In the genomic region with DNA sequence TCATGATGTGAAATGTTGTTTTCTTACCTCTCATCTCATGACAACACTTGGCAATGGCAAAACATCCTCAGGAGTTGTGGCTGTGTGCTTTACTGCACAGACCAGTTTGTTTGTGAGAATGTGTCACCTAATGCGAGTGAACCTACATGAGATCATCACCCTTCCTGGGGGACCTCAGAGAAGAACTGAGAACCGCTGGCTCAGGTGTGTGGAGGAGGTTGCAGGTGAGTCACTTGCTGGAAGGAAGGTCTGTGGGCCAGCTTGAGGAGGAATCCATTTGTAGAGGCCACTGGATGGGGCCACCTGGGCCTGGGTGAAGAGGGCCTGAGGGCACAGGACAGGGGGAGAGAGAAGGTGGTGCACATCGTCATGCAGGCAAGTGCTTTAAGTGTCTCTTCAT, we compare ENCODE assay signal across 18 cellular contexts.
"Had no signal": no experiment of that assay in that cellular context is flagged by ENCODE, and none has a peak within 500 bp of the region (broad histone marks: within the 10 kb centered on the region; RNA-seq: fewer than 3 reads in every experiment).

No MANE protein-coding gene starts in this region.

- DNase-seq: activated CD4-positive, alpha-beta T cell treated with anti-CD3 and anti-CD28 coated beads, Interleukin-2, amount 10 ng/mL, durations not matched to agents 24 days and 14 days; dorsolateral prefrontal cortex; esophagus squamous epithelium; foreskin fibroblast; natural killer cell; nucleus accumbens; spleen; stimulated activated CD4-positive, alpha-beta T cell treated with anti-CD3 and anti-CD28 coated beads, Interleukin-2, amount 100 ng/mL, for 24 hours; stimulated activated naive CD8-positive, alpha-beta T cell treated with anti-CD3 and anti-CD28 coated beads, Interleukin-15, Interleukin-2, amounts not matched to agents 100 U/mL and 50 U/mL, for 24 hours; T-cell; T1000; upper lobe of left lung had no signal

- H3K27ac ChIP-seq: dorsolateral prefrontal cortex, esophagus squamous epithelium, prostate gland, right lobe of liver, spleen, suprapubic skin, upper lobe of left lung had no signal

- H3K4me3 ChIP-seq: dorsolateral prefrontal cortex, esophagus squamous epithelium, prostate gland, right lobe of liver, spleen, suprapubic skin, upper lobe of left lung had no signal

- H3K27ac Mint-ChIP-seq: activated CD4-positive, alpha-beta T cell treated with anti-CD3 and anti-CD28 coated beads, Interleukin-2, amount 10 ng/mL, durations not matched to agents 24 days and 14 days; activated T-helper 2 cell treated with anti-CD3 and anti-CD28 coated beads, Interferon-gamma antibody, Interleukin-2, Interleukin-4, amounts not matched to agents 10 μg/mL and 5 μg/mL and 100 μg/mL, durations not matched to agents 14 hours and 24 hours and 36 hours; natural killer cell; T-cell had no signal

- H3K36me3 ChIP-seq: esophagus squamous epithelium, prostate gland, right lobe of liver, spleen, suprapubic skin, upper lobe of left lung had no signal

- H3K27me3 Mint-ChIP-seq: T-cell had no signal

- ATAC-seq: activated naive CD4-positive, alpha-beta T cell treated with anti-CD3 and anti-CD28 coated beads, Interleukin-2, amount 50 U/mL, for 72 hours; left lobe of liver; natural killer cell; right lobe of liver; stimulated activated naive CD8-positive, alpha-beta T cell treated with anti-CD3 and anti-CD28 coated beads, Interleukin-15, Interleukin-2, amounts not matched to agents 100 U/mL and 50 U/mL, for 24 hours; T-cell had no signal

- H3K36me3 Mint-ChIP-seq: activated naive CD4-positive, alpha-beta T cell treated with anti-CD3 and anti-CD28 coated beads, Interleukin-2, amount 50 U/mL, for 72 hours; natural killer cell; T-cell had no signal

- H3K9me3 ChIP-seq: esophagus squamous epithelium, prostate gland, right lobe of liver, suprapubic skin, upper lobe of left lung had no signal

- H3K9me3 Mint-ChIP-seq: activated CD4-positive, alpha-beta T cell treated with anti-CD3 and anti-CD28 coated beads, Interleukin-2, amount 10 ng/mL, durations not matched to agents 24 days and 14 days; activated naive CD4-positive, alpha-beta T cell treated with anti-CD3 and anti-CD28 coated beads, Interleukin-2, amount 50 U/mL, for 72 hours; activated T-helper 2 cell treated with anti-CD3 and anti-CD28 coated beads, Interferon-gamma antibody, Interleukin-2, Interleukin-4, amounts not matched to agents 10 μg/mL and 5 μg/mL and 100 μg/mL, durations not matched to agents 14 hours and 24 hours and 36 hours; natural killer cell; T-cell had no signal

- H3K4me3 Mint-ChIP-seq: activated CD4-positive, alpha-beta T cell treated with anti-CD3 and anti-CD28 coated beads, Interleukin-2, amount 10 ng/mL, durations not matched to agents 24 days and 14 days; natural killer cell; T-cell had no signal
